In the genomic region with DNA sequence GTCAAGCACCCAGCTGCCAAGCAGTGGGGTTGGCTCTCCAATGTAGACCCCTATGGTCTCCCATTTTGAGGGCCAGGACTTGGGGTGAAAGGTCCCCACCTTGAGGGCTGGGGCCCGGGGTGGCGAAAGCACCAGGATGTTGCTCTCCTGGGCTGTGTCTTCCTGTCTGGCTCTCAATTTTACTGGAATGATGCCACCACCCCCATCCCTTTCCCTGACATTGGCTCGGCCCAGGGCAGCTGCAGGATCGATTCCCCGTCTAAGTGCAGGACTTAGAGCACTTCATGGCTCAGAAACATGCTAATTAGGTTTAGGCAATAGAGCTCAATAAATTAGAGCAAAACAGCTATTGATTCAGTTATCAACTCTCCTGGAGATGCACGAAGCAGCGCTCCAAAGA, we compare ENCODE assay signal across 14 cellular contexts. TPM values are rescaled to one million over a fixed set of nuclear protein-coding genes. Genes with fewer than 3 reads are reported as not detected.
A peak's percentile ranks its signal among the peaks of the same experiment; 100 is the strongest.
DNase-seq lines count a peak whose midpoint lies in the region; ATAC-seq and TF ChIP-seq lines count a peak whose summit lies in the region.
"Had no signal": no experiment of that assay in that cellular context is flagged by ENCODE, and none has a peak within 500 bp of the region (broad histone marks: within the 10 kb centered on the region; RNA-seq: fewer than 3 reads in every experiment).

No MANE protein-coding gene starts in this region.

- no peak overlapping the region for H3K9ac ChIP-seq in mesenchymal stem cell (ENCODE audit: low read length)

- H4K91ac ChIP-seq in mesenchymal stem cell (ENCODE audit: low read length), result peak overlapping the region; percentile 16

- BruUV-seq in PC-9 (replicated peaks; lab: Mats Ljungman, UMichigan), result no TSS peak

- no peak for TF ChIP-seq POLR2A in sigmoid colon (IDR thresholded peaks at IDR 0.05)

- H3K27me3 Mint-ChIP-seq in activated T-helper 1 cell treated with anti-CD3 and anti-CD28 coated beads, Interleukin-12 subunit alpha, Interleukin-12 subunit beta, Interleukin-2, Interleukin-4 antibody, amounts not matched to agents 30 ng/mL and 10 ng/mL and 1 ng/mL, durations not matched to agents 14 hours and 24 hours and 36 hours (ENCODE audit: insufficient read depth), result no peaks in the 10 kb centered on the region

- intact Hi-C loops in PC-9 (cut with micrococcal nuclease; ENCODE audit: unreplicated experiment) (no loop called here), sigmoid colon (cut with DNase I) (loop anchor here (5.0 kb wide), 1 partner anchor 37 kb away; no protein-coding TSS in a partner anchor)
- intact Hi-C loops in activated T-helper 1 cell treated with anti-CD3 and anti-CD28 coated beads, Interleukin-12 subunit alpha, Interleukin-12 subunit beta, Interleukin-2, Interleukin-4 antibody, amounts not matched to agents 30 ng/mL and 10 ng/mL and 1 ng/mL, durations not matched to agents 14 hours and 24 hours and 36 hours (cut with micrococcal nuclease), result no loop called here

- H3K4me1 ChIP-seq in PC-9 (replicated peaks; ENCODE audit: insufficient read depth) (peaks cover 58% of the 10 kb centered on the region), mesenchymal stem cell (ENCODE audit: control insufficient read depth, insufficient read depth, low read depth, low read length) (peaks cover 41% of the 10 kb centered on the region), sigmoid colon (no peaks in the 10 kb centered on the region)

- TF ChIP-seq EP300 in sigmoid colon (IDR thresholded peaks at IDR 0.05), result no peak

- H3K4me1 Mint-ChIP-seq in activated T-helper 1 cell treated with anti-CD3 and anti-CD28 coated beads, Interleukin-12 subunit alpha, Interleukin-12 subunit beta, Interleukin-2, Interleukin-4 antibody, amounts not matched to agents 30 ng/mL and 10 ng/mL and 1 ng/mL, durations not matched to agents 14 hours and 24 hours and 36 hours (ENCODE audit: low read depth), result no peaks in the 10 kb centered on the region

- peak overlapping the region; percentile 19 for H2BK15ac ChIP-seq in mesenchymal stem cell (ENCODE audit: low read depth, poor library complexity, severe bottlenecking)

- H4K8ac ChIP-seq in mesenchymal stem cell (ENCODE audit: low read length), result no peak overlapping the region

- no peak overlapping the region for H3K27ac Mint-ChIP-seq in activated T-helper 1 cell treated with anti-CD3 and anti-CD28 coated beads, Interleukin-12 subunit alpha, Interleukin-12 subunit beta, Interleukin-2, Interleukin-4 antibody, amounts not matched to agents 30 ng/mL and 10 ng/mL and 1 ng/mL, durations not matched to agents 14 hours and 24 hours and 36 hours
- H3K27ac Mint-ChIP-seq: CD4-positive, alpha-beta T cell had no signal

- H3K9me3 Mint-ChIP-seq in activated T-helper 1 cell treated with anti-CD3 and anti-CD28 coated beads, Interleukin-12 subunit alpha, Interleukin-12 subunit beta, Interleukin-2, Interleukin-4 antibody, amounts not matched to agents 30 ng/mL and 10 ng/mL and 1 ng/mL, durations not matched to agents 14 hours and 24 hours and 36 hours, result no peaks in the 10 kb centered on the region
- H3K9me3 Mint-ChIP-seq: CD4-positive, alpha-beta T cell had no signal

- POLR2A ChIA-PET in PC-9 (lab: Charles Lee; ENCODE audit: unreplicated experiment), result no interaction called here

- ATAC-seq in GM19452 (IDR thresholded peaks at IDR 0.05; ENCODE audit: unreplicated experiment), result no peak

- H3K4me3 Mint-ChIP-seq in activated T-helper 1 cell treated with anti-CD3 and anti-CD28 coated beads, Interleukin-12 subunit alpha, Interleukin-12 subunit beta, Interleukin-2, Interleukin-4 antibody, amounts not matched to agents 30 ng/mL and 10 ng/mL and 1 ng/mL, durations not matched to agents 14 hours and 24 hours and 36 hours, result no peak overlapping the region
- H3K4me3 Mint-ChIP-seq: CD4-positive, alpha-beta T cell had no signal

- peak; percentile 31 for DNase-seq in activated effector memory CD4-positive, alpha-beta T cell treated with anti-CD3 and anti-CD28 coated beads, Interleukin-2, amount 50 U/mL, for 16 hours
- no peak for DNase-seq in activated effector memory CD4-positive, alpha-beta T cell treated with Interleukin-2 at 50 U/mL for 16 hours
- DNase-seq in PC-9 (no peak), mesenchymal stem cell (no peak), sigmoid colon (peak; percentile 20), foreskin melanocyte (no peak)
- DNase-seq in activated T-helper 1 cell treated with anti-CD3 and anti-CD28 coated beads, Interleukin-12 subunit alpha, Interleukin-12 subunit beta, Interleukin-2, Interleukin-4 antibody, amounts not matched to agents 30 ng/mL and 10 ng/mL and 1 ng/mL, durations not matched to agents 14 hours and 24 hours and 36 hours (ENCODE audit: low spot score), result no peak
- DNase-seq: AML-193; C1 segment of cervical spinal cord; Calu3; CD4-positive, alpha-beta T cell; DMS 273 treated with DMSO at 0.1 percent for 48 hours had no signal

- H3K4me3 ChIP-seq in PC-9 (no peak overlapping the region), mesenchymal stem cell (ENCODE audit: insufficient read depth in 1 of 2, low read depth in 1 of 2, low read length in 2 of 2) (no peak overlapping the region), sigmoid colon (no peak overlapping the region)

- peak overlapping the region; percentile 35; the same call in 1 of the 2 replicates for H3K4me2 ChIP-seq in PC-9
- no peak overlapping the region for H3K4me2 ChIP-seq in mesenchymal stem cell (ENCODE audit: low read length, poor library complexity, severe bottlenecking)

- H3K36me3 ChIP-seq in PC-9 (ENCODE audit: low read depth) (no peaks in the 10 kb centered on the region), mesenchymal stem cell (ENCODE audit: control insufficient read depth in 1 of 2, insufficient read depth in 2 of 2, low read depth in 1 of 2, low read length in 2 of 2) (no peaks in the 10 kb centered on the region), sigmoid colon (no peaks in the 10 kb centered on the region)

- no peaks in the 10 kb centered on the region for H3K79me2 ChIP-seq in PC-9 (ENCODE audit: low read depth)

- TF ChIP-seq CTCF in PC-9 (conservative IDR thresholded peaks at IDR 0.05) (no peak), sigmoid colon (IDR thresholded peaks at IDR 0.05) (no peak)

- peak overlapping the region; percentile 7 to 55 for H3K4ac ChIP-seq in mesenchymal stem cell (ENCODE audit: low read depth in 1 of 2, low read length in 2 of 2)

- no peaks in the 10 kb centered on the region for H4K20me1 ChIP-seq in PC-9 (ENCODE audit: insufficient read depth)

- no peak overlapping the region for H3K27ac ChIP-seq in PC-9
- no peak overlapping the region for H3K27ac ChIP-seq in mesenchymal stem cell (ENCODE audit: low read length, poor library complexity, severe bottlenecking)
- no peak overlapping the region for H3K27ac ChIP-seq in sigmoid colon
- H3K27ac ChIP-seq: 22Rv1 had no signal

- H2BK120ac ChIP-seq in mesenchymal stem cell (ENCODE audit: low read depth, low read length), result peak overlapping the region; percentile 45

- H3K14ac ChIP-seq in mesenchymal stem cell (ENCODE audit: low read length in 2 of 2), result no peak overlapping the region

- H3K9me2 ChIP-seq in PC-9 (ENCODE audit: insufficient read depth), result no peaks in the 10 kb centered on the region

- H3K18ac ChIP-seq in mesenchymal stem cell (ENCODE audit: low read depth in 1 of 2, low read length in 2 of 2), result peak overlapping the region in 1 of 2 experiments; percentile 49

- no peaks in the 10 kb centered on the region for H3K36me3 Mint-ChIP-seq in activated T-helper 1 cell treated with anti-CD3 and anti-CD28 coated beads, Interleukin-12 subunit alpha, Interleukin-12 subunit beta, Interleukin-2, Interleukin-4 antibody, amounts not matched to agents 30 ng/mL and 10 ng/mL and 1 ng/mL, durations not matched to agents 14 hours and 24 hours and 36 hours (ENCODE audit: low read depth)

- peak overlapping the region in 1 of 2 experiments; percentile 51 for H2BK12ac ChIP-seq in mesenchymal stem cell (ENCODE audit: low read length in 2 of 2)

- H2BK5ac ChIP-seq in mesenchymal stem cell (ENCODE audit: low read depth, low read length, poor library complexity, severe bottlenecking), result no peak overlapping the region

- H3F3A ChIP-seq in PC-9 (ENCODE audit: insufficient read depth, low read depth), result peaks cover 9% of the 10 kb centered on the region; the same call in 1 of the 2 replicates

- H2AFZ ChIP-seq in PC-9, result no peak overlapping the region
- no peak overlapping the region for H2AFZ ChIP-seq in mesenchymal stem cell (ENCODE audit: low read depth, low read length)

- peak overlapping the region; percentile 21 for H2AK5ac ChIP-seq in mesenchymal stem cell (ENCODE audit: low read length, severe bottlenecking)

- no peaks in the 10 kb centered on the region for H3K79me1 ChIP-seq in mesenchymal stem cell (replicated peaks; ENCODE audit: low read length, poor library complexity, severe bottlenecking)

- H3K27me3 ChIP-seq in PC-9 (ENCODE audit: insufficient read depth, low read depth) (no peaks in the 10 kb centered on the region), mesenchymal stem cell (ENCODE audit: control insufficient read depth in 1 of 2, insufficient read depth in 1 of 2, low read length in 2 of 2) (no peaks in the 10 kb centered on the region), sigmoid colon (no peaks in the 10 kb centered on the region)

- CTCF ChIA-PET in PC-9 (lab: Charles Lee), result no interaction called here

- WGBS in mesenchymal stem cell, result 93% methylated on average over 3 of the region's 7 CpGs
- WGBS in sigmoid colon, 2 donors, result 90 to 92% methylated on average over 7 of the region's 7 CpGs

- H3K9me3 ChIP-seq in PC-9 (ENCODE audit: insufficient read depth, low read depth) (no peaks in the 10 kb centered on the region), mesenchymal stem cell (ENCODE audit: control insufficient read depth, low read length) (peaks cover 3% of the 10 kb centered on the region), sigmoid colon (no peaks in the 10 kb centered on the region)

- H3K23ac ChIP-seq in mesenchymal stem cell (ENCODE audit: low read length in 2 of 2), result no peak overlapping the region

RNA-seq across cellular contexts. Expression of a gene that starts 27.0 kb away (rescaled TPM):
- total RNA-seq in PC-9 (2021) (11.3 and 12.1 TPM in 2 replicates), sigmoid colon (10 to 100 TPM; 12.3 to 17.4 (median 15.4) TPM)
- polyA plus RNA-seq in mesenchymal stem cell (2013, experiment 1 of 2), result 3.9 TPM
- polyA plus RNA-seq in mesenchymal stem cell (2013, experiment 2 of 2), result 3.8 TPM
- polyA plus RNA-seq in sigmoid colon, result 1 to 10 TPM; 1.4 to 3.6 (median 3.0) TPM
- total RNA-seq in activated T-helper 1 cell treated with anti-CD3 and anti-CD28 coated beads, Interleukin-12 subunit alpha, Interleukin-12 subunit beta, Interleukin-2, Interleukin-4 antibody, amounts not matched to agents 30 ng/mL and 10 ng/mL and 1 ng/mL, durations not matched to agents 14 hours and 24 hours and 36 hours, result 0.05 TPM in 1 of 2 replicates, not detected in the other

Comparison
In these comparisons a context has a peak if more than half of its experiments do, and no peak if none do; other contexts are left out.
1. DNase-seq: peak in activated effector memory CD4-positive, alpha-beta T cell treated with anti-CD3 and anti-CD28 coated beads, Interleukin-2, amount 50 U/mL, for 16 hours (single experiment) and sigmoid colon (single experiment); none in activated effector memory CD4-positive, alpha-beta T cell treated with Interleukin-2 at 50 U/mL for 16 hours (single experiment), PC-9 (0 of 2), mesenchymal stem cell (single experiment), activated T-helper 1 cell treated with anti-CD3 and anti-CD28 coated beads, Interleukin-12 subunit alpha, Interleukin-12 subunit beta, Interleukin-2, Interleukin-4 antibody, amounts not matched to agents 30 ng/mL and 10 ng/mL and 1 ng/mL, durations not matched to agents 14 hours and 24 hours and 36 hours (single experiment) and foreskin melanocyte (single experiment).
2. RNA of a gene that starts 27.0 kb away (total RNA-seq): 12.3 to 17.4 TPM in sigmoid colon and 11.3 to 12.1 TPM in PC-9; 0.05 TPM in activated T-helper 1 cell treated with anti-CD3 and anti-CD28 coated beads, Interleukin-12 subunit alpha, Interleukin-12 subunit beta, Interleukin-2, Interleukin-4 antibody, amounts not matched to agents 30 ng/mL and 10 ng/mL and 1 ng/mL, durations not matched to agents 14 hours and 24 hours and 36 hours; every median in the first group is over 10 times any median in the second.